Comparison of ENCODE assay signal across 1 cellular context in the genomic region with DNA sequence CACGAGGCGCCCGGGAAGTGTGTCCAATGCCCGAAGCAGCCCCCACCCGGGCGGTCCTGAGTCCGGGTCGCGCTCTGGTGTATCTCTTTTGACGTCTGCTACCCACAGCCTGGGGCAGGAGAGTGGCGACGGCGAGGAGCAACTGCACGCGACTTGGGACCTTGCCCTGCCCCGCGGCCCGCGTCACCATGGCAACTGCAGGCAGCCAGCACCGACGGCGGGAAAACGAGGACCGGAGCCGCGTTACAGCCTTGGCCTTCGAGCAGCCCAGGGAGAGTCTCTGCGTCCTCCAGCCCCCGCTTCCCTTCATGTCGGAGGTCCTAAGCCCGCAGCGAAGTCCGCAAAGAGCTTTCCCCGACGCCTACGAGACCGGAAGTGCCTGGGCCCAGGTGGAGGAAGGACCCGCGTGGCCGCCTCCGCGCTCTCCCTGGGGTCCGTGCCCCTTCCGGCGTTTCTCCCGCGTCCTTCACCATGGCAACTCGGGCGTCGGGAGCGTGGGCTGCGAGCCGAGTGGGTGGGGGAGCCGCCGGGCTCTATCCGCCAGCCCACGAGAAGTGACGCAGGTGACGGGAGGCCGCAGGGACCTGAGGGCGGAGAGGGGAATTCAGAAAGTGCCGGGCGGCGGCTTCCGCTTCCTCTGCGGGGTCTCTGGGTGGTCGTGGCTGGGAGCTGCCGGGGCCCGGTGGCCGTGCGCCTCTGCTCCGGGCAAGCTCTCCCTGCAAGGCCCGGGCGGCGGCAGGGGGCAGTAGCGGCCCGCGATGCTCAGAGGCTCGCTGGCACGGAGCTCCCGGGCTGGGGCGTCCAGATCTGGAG.
TF ChIP-seq lines count a peak whose summit lies in the region.

No MANE protein-coding gene starts in this region.

TF ChIP-seq in HepG2, 621 proteins besides CTCF, POLR2A, EP300 and RAD21 (continued from another document and continues in another):
- TF ChIP-seq ZNF512B (CRISPR knock-in tag; IDR thresholded peaks at IDR 0.05; ENCODE audit: borderline replicate concordance) (no peak), NR2F6 (IDR thresholded peaks at IDR 0.05) (no peak), NR2F6 (CRISPR knock-in tag; IDR thresholded peaks at IDR 0.05) (no peak; the same call in 1 of the 2 replicates), TBP (CRISPR knock-in tag; IDR thresholded peaks at IDR 0.05) (no peak), ZSCAN29 (CRISPR knock-in tag; conservative IDR thresholded peaks at IDR 0.05) (peak; percentile 41; the same call in 1 of the 2 replicates), ZNF709 (CRISPR knock-in tag; IDR thresholded peaks at IDR 0.05) (peak; percentile 80), TBX2 (CRISPR knock-in tag; IDR thresholded peaks at IDR 0.05; ENCODE audit: borderline replicate concordance) (peak; percentile 57), TFE3 (CRISPR knock-in tag; IDR thresholded peaks at IDR 0.05) (no peak), FOXJ3 (CRISPR knock-in tag; IDR thresholded peaks at IDR 0.05; ENCODE audit: borderline replicate concordance) (no peak), E2F2 (CRISPR knock-in tag; IDR thresholded peaks at IDR 0.05; ENCODE audit: borderline replicate concordance) (no peak), SNAPC2 (CRISPR knock-in tag; IDR thresholded peaks at IDR 0.05) (no peak), ZBTB1 (CRISPR knock-in tag; IDR thresholded peaks at IDR 0.05; ENCODE audit: borderline replicate concordance) (no peak), POLR2AphosphoS2 (IDR thresholded peaks at IDR 0.05; ENCODE audit: low read depth, low read length) (no peak), MIXL1 (CRISPR knock-in tag; IDR thresholded peaks at IDR 0.05) (0 out of 2 replicates have a peak, but pooled peaks have one; percentile 28), ZSCAN21 (CRISPR knock-in tag; IDR thresholded peaks at IDR 0.05; ENCODE audit: borderline replicate concordance) (peak; percentile 30; the same call in 1 of the 2 replicates), ZNF619 (CRISPR knock-in tag; IDR thresholded peaks at IDR 0.05) (peak; percentile 82), ZNF160 (CRISPR knock-in tag; IDR thresholded peaks at IDR 0.05) (0 out of 2 replicates have a peak, but pooled peaks have one; percentile 16), GTF2F1 (IDR thresholded peaks at IDR 0.05; ENCODE audit: low read length) (no peak), NFIB (CRISPR knock-in tag; IDR thresholded peaks at IDR 0.05; ENCODE audit: borderline replicate concordance) (no peak), MAFK (conservative IDR thresholded peaks at IDR 0.05 in 1 of 2, IDR thresholded peaks at IDR 0.05 in 1 of 2; ENCODE audit: low read length in 2 of 2) (no peak), MTA1 (CRISPR knock-in tag; IDR thresholded peaks at IDR 0.05; ENCODE audit: borderline replicate concordance) (peak; percentile 92; the same call in 1 of the 2 replicates), FOXA3 (CRISPR knock-in tag; IDR thresholded peaks at IDR 0.05) (no peak; the same call in 1 of the 2 replicates), RXRB (CRISPR knock-in tag; IDR thresholded peaks at IDR 0.05; ENCODE audit: borderline replicate concordance) (no peak; the same call in 1 of the 2 replicates), ZNF720 (CRISPR knock-in tag; IDR thresholded peaks at IDR 0.05) (no peak), ZNF672 (CRISPR knock-in tag; IDR thresholded peaks at IDR 0.05) (no peak), NKX3-1 (CRISPR knock-in tag; IDR thresholded peaks at IDR 0.05) (no peak), NFE2L1 (CRISPR knock-in tag; IDR thresholded peaks at IDR 0.05; ENCODE audit: borderline replicate concordance) (no peak), ZNF337 (CRISPR knock-in tag; IDR thresholded peaks at IDR 0.05; ENCODE audit: borderline replicate concordance, low read depth) (no peak), ZNF747 (CRISPR knock-in tag; IDR thresholded peaks at IDR 0.05; ENCODE audit: borderline replicate concordance) (no peak), NFKBIZ (CRISPR knock-in tag; IDR thresholded peaks at IDR 0.05) (no peak), DNMT1 (CRISPR knock-in tag; IDR thresholded peaks at IDR 0.05) (no peak), HIVEP1 (CRISPR knock-in tag; IDR thresholded peaks at IDR 0.05) (peak; percentile 77; the same call in 1 of the 2 replicates), ZNF646 (CRISPR knock-in tag; IDR thresholded peaks at IDR 0.05) (0 out of 2 replicates have a peak, but pooled peaks have one; percentile 32), ZNF260 (CRISPR knock-in tag; IDR thresholded peaks at IDR 0.05; ENCODE audit: borderline replicate concordance, low read depth) (no peak)
- TF ChIP-seq, protein P1, sequence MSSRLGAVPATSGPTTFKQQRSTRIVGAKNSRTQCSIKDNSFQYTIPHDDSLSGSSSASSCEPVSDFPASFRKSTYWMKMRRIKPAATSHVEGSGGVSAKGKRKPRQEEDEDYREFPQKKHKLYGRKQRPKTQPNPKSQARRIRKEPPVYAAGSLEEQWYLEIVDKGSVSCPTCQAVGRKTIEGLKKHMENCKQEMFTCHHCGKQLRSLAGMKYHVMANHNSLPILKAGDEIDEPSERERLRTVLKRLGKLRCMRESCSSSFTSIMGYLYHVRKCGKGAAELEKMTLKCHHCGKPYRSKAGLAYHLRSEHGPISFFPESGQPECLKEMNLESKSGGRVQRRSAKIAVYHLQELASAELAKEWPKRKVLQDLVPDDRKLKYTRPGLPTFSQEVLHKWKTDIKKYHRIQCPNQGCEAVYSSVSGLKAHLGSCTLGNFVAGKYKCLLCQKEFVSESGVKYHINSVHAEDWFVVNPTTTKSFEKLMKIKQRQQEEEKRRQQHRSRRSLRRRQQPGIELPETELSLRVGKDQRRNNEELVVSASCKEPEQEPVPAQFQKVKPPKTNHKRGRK (CRISPR knock-in tag; IDR thresholded peaks at IDR 0.05), result no peak
- TF ChIP-seq, protein P2, sequence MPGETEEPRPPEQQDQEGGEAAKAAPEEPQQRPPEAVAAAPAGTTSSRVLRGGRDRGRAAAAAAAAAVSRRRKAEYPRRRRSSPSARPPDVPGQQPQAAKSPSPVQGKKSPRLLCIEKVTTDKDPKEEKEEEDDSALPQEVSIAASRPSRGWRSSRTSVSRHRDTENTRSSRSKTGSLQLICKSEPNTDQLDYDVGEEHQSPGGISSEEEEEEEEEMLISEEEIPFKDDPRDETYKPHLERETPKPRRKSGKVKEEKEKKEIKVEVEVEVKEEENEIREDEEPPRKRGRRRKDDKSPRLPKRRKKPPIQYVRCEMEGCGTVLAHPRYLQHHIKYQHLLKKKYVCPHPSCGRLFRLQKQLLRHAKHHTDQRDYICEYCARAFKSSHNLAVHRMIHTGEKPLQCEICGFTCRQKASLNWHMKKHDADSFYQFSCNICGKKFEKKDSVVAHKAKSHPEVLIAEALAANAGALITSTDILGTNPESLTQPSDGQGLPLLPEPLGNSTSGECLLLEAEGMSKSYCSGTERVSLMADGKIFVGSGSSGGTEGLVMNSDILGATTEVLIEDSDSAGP (CRISPR knock-in tag; IDR thresholded peaks at IDR 0.05; ENCODE audit: borderline replicate concordance), result peak; percentile 92
- TF ChIP-seq, protein P3, sequence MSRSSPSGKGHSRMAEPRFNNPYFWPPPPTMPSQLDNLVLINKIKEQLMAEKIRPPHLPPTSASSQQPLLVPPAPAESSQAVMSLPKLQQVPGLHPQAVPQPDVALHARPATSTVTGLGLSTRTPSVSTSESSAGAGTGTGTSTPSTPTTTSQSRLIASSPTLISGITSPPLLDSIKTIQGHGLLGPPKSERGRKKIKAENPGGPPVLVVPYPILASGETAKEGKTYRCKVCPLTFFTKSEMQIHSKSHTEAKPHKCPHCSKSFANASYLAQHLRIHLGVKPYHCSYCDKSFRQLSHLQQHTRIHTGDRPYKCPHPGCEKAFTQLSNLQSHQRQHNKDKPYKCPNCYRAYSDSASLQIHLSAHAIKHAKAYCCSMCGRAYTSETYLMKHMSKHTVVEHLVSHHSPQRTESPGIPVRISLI (CRISPR knock-in tag; IDR thresholded peaks at IDR 0.05; ENCODE audit: borderline replicate concordance), result 0 out of 2 replicates have a peak, but pooled peaks have one; percentile 18
- TF ChIP-seq, protein P4, sequence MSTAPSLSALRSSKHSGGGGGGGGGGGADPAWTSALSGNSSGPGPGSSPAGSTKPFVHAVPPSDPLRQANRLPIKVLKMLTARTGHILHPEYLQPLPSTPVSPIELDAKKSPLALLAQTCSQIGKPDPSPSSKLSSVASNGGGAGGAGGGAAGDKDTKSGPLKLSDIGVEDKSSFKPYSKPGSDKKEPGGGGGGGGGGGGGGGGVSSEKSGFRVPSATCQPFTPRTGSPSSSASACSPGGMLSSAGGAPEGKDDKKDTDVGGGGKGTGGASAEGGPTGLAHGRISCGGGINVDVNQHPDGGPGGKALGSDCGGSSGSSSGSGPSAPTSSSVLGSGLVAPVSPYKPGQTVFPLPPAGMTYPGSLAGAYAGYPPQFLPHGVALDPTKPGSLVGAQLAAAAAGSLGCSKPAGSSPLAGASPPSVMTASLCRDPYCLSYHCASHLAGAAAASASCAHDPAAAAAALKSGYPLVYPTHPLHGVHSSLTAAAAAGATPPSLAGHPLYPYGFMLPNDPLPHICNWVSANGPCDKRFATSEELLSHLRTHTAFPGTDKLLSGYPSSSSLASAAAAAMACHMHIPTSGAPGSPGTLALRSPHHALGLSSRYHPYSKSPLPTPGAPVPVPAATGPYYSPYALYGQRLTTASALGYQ (CRISPR knock-in tag; IDR thresholded peaks at IDR 0.05), result no peak
